ENCODE assay signal across 8 cellular contexts in genomic region chr12:14803830-14804160, GRCh38.
DNase-seq lines count a peak whose midpoint lies in the region; TF ChIP-seq lines count a peak whose summit lies in the region.

No MANE protein-coding gene starts in this region.

- TF ChIP-seq CTCF in GM06990 (IDR thresholded peaks at IDR 0.05; ENCODE audit: insufficient read depth, low read length, poor library complexity, severe bottlenecking): no peak

- DNase-seq in GM06990 (ENCODE audit: extremely low read depth, insufficient read length): no peak
- no peak for DNase-seq in HAP-1 (ENCODE audit: low spot score in 2 of 2)
- peak; percentile 90 for DNase-seq in NCI-H1092 treated with DMSO at 0.1 percent for 48 hours (lab: John Stamatoyannopoulos, UW)
- no peak for DNase-seq in erythroblast (lab: John Stamatoyannopoulos, UW)
- DNase-seq in T-helper 1 cell: no peak
- no peak for DNase-seq in stimulated activated naive CD4-positive, alpha-beta T cell (lab: John Stamatoyannopoulos, UW)
- no peak for DNase-seq in midbrain (lab: John Stamatoyannopoulos, UW)

- in situ Hi-C loops in HAP-1 (cut with MboI; ENCODE audit: low sequenced_read_pairs): no loop called here

- peak overlapping the region; percentile 51 for H3K9ac ChIP-seq in rectal smooth muscle tissue (ENCODE audit: low read length)

- H3K4me3 ChIP-seq in GM06990 (replicated peaks; ENCODE audit: low read depth, low read length) (peak overlapping the region; percentile 82), HAP-1 (peak overlapping the region; percentile 97), rectal smooth muscle tissue (ENCODE audit: low read length) (peak overlapping the region; percentile 99)

- H3K9me3 ChIP-seq in HAP-1: no peaks in the 10 kb centered on the region

- peak; percentile 78 for TF ChIP-seq POLR2A in erythroblast (IDR thresholded peaks at IDR 0.05; ENCODE audit: low read length)

- H3K27ac ChIP-seq in rectal smooth muscle tissue (ENCODE audit: low read depth, low read length): peak overlapping the region; percentile 82

- H3K36me3 ChIP-seq in GM06990 (ENCODE audit: control insufficient read depth, insufficient read depth, low read length) (peaks cover 3% of the 10 kb centered on the region), HAP-1 (replicated peaks) (peaks cover 15% of the 10 kb centered on the region), rectal smooth muscle tissue (ENCODE audit: control insufficient read depth, insufficient read depth, low read length) (no peaks in the 10 kb centered on the region)

- H3K27me3 ChIP-seq in GM06990 (replicated peaks; ENCODE audit: control insufficient read depth, insufficient read depth, low read length): no peaks in the 10 kb centered on the region
- H3K27me3 ChIP-seq in HAP-1 (ENCODE audit: low read depth): no peaks in the 10 kb centered on the region
- no peaks in the 10 kb centered on the region for H3K27me3 ChIP-seq in rectal smooth muscle tissue (ENCODE audit: control insufficient read depth, insufficient read depth, low read length)

- H3K4me1 ChIP-seq in HAP-1 (peaks cover 9% of the 10 kb centered on the region), rectal smooth muscle tissue (ENCODE audit: control insufficient read depth, insufficient read depth, low read length) (peaks cover 3% of the 10 kb centered on the region)
